ENCODE assay signal across 8 cellular contexts in genomic region chr4:87219648-87220093, GRCh38. TPM values are rescaled to one million over a fixed set of nuclear protein-coding genes. Genes with fewer than 3 reads are reported as not detected.
DNase-seq lines count a peak whose midpoint lies in the region; ATAC-seq, FAIRE-seq and TF ChIP-seq lines count a peak whose summit lies in the region.

No MANE protein-coding gene starts in this region.

- H3T11ph ChIP-seq in H9 (ENCODE audit: low read length), result no peak overlapping the region

- H3K36me3 Mint-ChIP-seq in H9 (ENCODE audit: insufficient read depth in 1 of 3, low read depth in 3 of 3), result no peaks in the 10 kb centered on the region
- no peaks in the 10 kb centered on the region for H3K36me3 Mint-ChIP-seq in activated CD4-positive, alpha-beta memory T cell treated with anti-CD3 and anti-CD28 coated beads for 36 hours
- H3K36me3 Mint-ChIP-seq in stimulated activated memory B cell treated with anti-CD40 and anti-IgM and Interleukin-4, amounts not matched to agents 10 μg/mL and 1 μg/mL and 100 μg/mL, for 72 hours, result no peaks in the 10 kb centered on the region

- H3K4me3 ChIP-seq in endothelial cell of umbilical vein (replicated peaks in 1 of 3; ENCODE audit: insufficient read depth in 1 of 3, low read depth in 1 of 3, low read length in 3 of 3) (peak overlapping the region; percentile 82 to 88 (median 86)), muscle layer of duodenum (ENCODE audit: low read depth in 1 of 2, low read length in 2 of 2) (peak overlapping the region; percentile 93 to 98)

- peak overlapping the region; percentile 78 for H3K18ac ChIP-seq in H9 (ENCODE audit: insufficient read length, low read depth, low read length)

- H2BK12ac ChIP-seq in H9 (ENCODE audit: insufficient read length, low read depth, low read length), result no peak overlapping the region

- no peak overlapping the region for H2BK5ac ChIP-seq in H9 (ENCODE audit: insufficient read length, low read length)

- H3K9ac ChIP-seq in H9 (ENCODE audit: extremely low read depth, insufficient read length, low read length) (peak overlapping the region; percentile 85), endothelial cell of umbilical vein (replicated peaks; ENCODE audit: extremely low read depth, insufficient read depth, low read length) (peak overlapping the region; percentile 79)

- in situ Hi-C loops in GM13976 (cut with MboI; ENCODE audit: low sequenced_read_pairs, unreplicated experiment), result no loop called here

- no peak overlapping the region for H3K23ac ChIP-seq in H9 (ENCODE audit: insufficient read length, low read depth, low read length)

- no peaks in the 10 kb centered on the region for H4K20me1 ChIP-seq in H9 (ENCODE audit: control insufficient read depth, insufficient read depth, insufficient read length)
- peaks cover 2% of the 10 kb centered on the region for H4K20me1 ChIP-seq in endothelial cell of umbilical vein (replicated peaks; ENCODE audit: control insufficient read depth, extremely low read depth, insufficient read depth, low read length)

- no CpG with 5 or more reads among the region's 40 CpGs for WGBS in H9 (ENCODE audit: extremely low coverage, insufficient read length, low lambda C conversion rate)

- peak; percentile 16 for TF ChIP-seq CTCF in GM13976 (IDR thresholded peaks at IDR 0.05; ENCODE audit: borderline replicate concordance, control extremely low read depth, extremely low read depth, insufficient read depth, missing control alignments)
- peak; percentile 58 for TF ChIP-seq CTCF in H9 (conservative IDR thresholded peaks at IDR 0.05)
- TF ChIP-seq CTCF in endothelial cell of umbilical vein (IDR thresholded peaks at IDR 0.05; ENCODE audit: extremely low read depth in 1 of 2, insufficient read depth in 1 of 2, low read depth in 1 of 2, low read length in 2 of 2), result peak; percentile 19 to 25

- ATAC-seq in stimulated activated memory B cell treated with anti-CD40 and anti-IgM and Interleukin-4, amounts not matched to agents 10 μg/mL and 1 μg/mL and 100 μg/mL, for 72 hours, result peak; percentile 63

- H3K27ac ChIP-seq in H9 (ENCODE audit: insufficient read length, low read depth, low read length), result no peak overlapping the region
- peak overlapping the region; percentile 50 for H3K27ac ChIP-seq in endothelial cell of umbilical vein (ENCODE audit: insufficient read depth, low read depth, low read length)
- H3K27ac ChIP-seq in muscle layer of duodenum (ENCODE audit: low read length), result peak overlapping the region; percentile 92

- CTCF ChIA-PET in activated CD4-positive, alpha-beta memory T cell treated with anti-CD3 and anti-CD28 coated beads for 36 hours (lab: Charles Lee), result interaction anchor here (0.7 to 2.5 kb wide), 8 partner anchors 14 to 316 kb away, joined by 3 to 15 read pairs (median 3); partner anchors contain the start of gene AFF1
- CTCF ChIA-PET in endothelial cell of umbilical vein (lab: Charles Lee), result interaction anchor here (0.8 to 4.1 kb wide), 12 partner anchors 10 to 297 kb away, joined by 3 to 23 read pairs (median 4); partner anchors contain the start of gene AFF1

- H3K27me3 Mint-ChIP-seq in H9 (ENCODE audit: low read depth), result peaks cover 2% of the 10 kb centered on the region; the same call in 1 of the 2 replicates
- no peaks in the 10 kb centered on the region for H3K27me3 Mint-ChIP-seq in activated CD4-positive, alpha-beta memory T cell treated with anti-CD3 and anti-CD28 coated beads for 36 hours
- no peaks in the 10 kb centered on the region for H3K27me3 Mint-ChIP-seq in stimulated activated memory B cell treated with anti-CD40 and anti-IgM and Interleukin-4, amounts not matched to agents 10 μg/mL and 1 μg/mL and 100 μg/mL, for 72 hours

- no peak overlapping the region for H3K56ac ChIP-seq in H9 (ENCODE audit: insufficient read length, low read depth, low read length)

- H2BK120ac ChIP-seq in H9 (ENCODE audit: low read depth, low read length, poor library complexity, severe bottlenecking), result no peak overlapping the region

- H4K8ac ChIP-seq in H9 (replicated peaks; ENCODE audit: insufficient read length, low read depth, low read length), result no peak overlapping the region

- no peak overlapping the region for H4K5ac ChIP-seq in H9 (ENCODE audit: insufficient read length, low read depth, low read length)

- FAIRE-seq in endothelial cell of umbilical vein (lab: Jason Lieb, UNC), result peak; percentile 52

- TF ChIP-seq POLR2A in endothelial cell of umbilical vein (IDR thresholded peaks at IDR 0.05; ENCODE audit: low read depth, low read length), result no peak

- no peaks in the 10 kb centered on the region for H3K79me1 ChIP-seq in H9 (ENCODE audit: insufficient read depth, low read depth, low read length, poor library complexity, severe bottlenecking)

- intact Hi-C loops in activated CD4-positive, alpha-beta memory T cell treated with anti-CD3 and anti-CD28 coated beads for 36 hours (cut with micrococcal nuclease), result loop anchor here (1.0 to 10.0 kb wide), 5 partner anchors 16 to 785 kb away; partner anchors contain the start of genes AFF1 and PKD2
- intact Hi-C loops in endothelial cell of umbilical vein (cut with micrococcal nuclease), result loop anchor here (1.0 kb wide), 2 partner anchors 17 to 68 kb away; no protein-coding TSS in a partner anchor

- H3K36me3 ChIP-seq in endothelial cell of umbilical vein (ENCODE audit: control insufficient read depth in 2 of 2, extremely low read depth in 1 of 2, insufficient read depth in 2 of 2, low read length in 2 of 2), result no peaks in the 10 kb centered on the region
- H3K36me3 ChIP-seq in muscle layer of duodenum (ENCODE audit: control insufficient read depth in 1 of 2, insufficient read depth in 2 of 2, low read length in 2 of 2), result no peaks in the 10 kb centered on the region

- H2AFZ ChIP-seq in H9 (ENCODE audit: low read length), result no peak overlapping the region
- peak overlapping the region; percentile 90 for H2AFZ ChIP-seq in endothelial cell of umbilical vein (ENCODE audit: low read depth, low read length)

- H2BK15ac ChIP-seq in H9 (ENCODE audit: low read depth, low read length), result no peak overlapping the region

- POLR2A ChIA-PET in activated CD4-positive, alpha-beta memory T cell treated with anti-CD3 and anti-CD28 coated beads for 36 hours (lab: Charles Lee), result interaction anchor here (0.6 to 1.0 kb wide), 3 partner anchors 20 to 327 kb away, joined by 3 to 5 read pairs (median 5); no protein-coding TSS in a partner anchor
- POLR2A ChIA-PET in endothelial cell of umbilical vein (lab: Charles Lee), result no interaction called here

- dilution Hi-C loops in endothelial cell of umbilical vein (cut with MboI; ENCODE audit: extremely low pct_ligation_motif_present, low sequenced_read_pairs), result no loop called here

- DNase-seq in GM13976 (ENCODE audit: low spot score) (peak; percentile 64), H9 (peak; percentile 38), M059J (ENCODE audit: low read depth) (peak; percentile 25), endothelial cell of umbilical vein (ENCODE audit: low read depth, low spot score) (no peak), foreskin melanocyte (no peak)
- DNase-seq in activated CD4-positive, alpha-beta memory T cell treated with anti-CD3 and anti-CD28 coated beads for 36 hours, result peak; percentile 65

- peaks cover 9 to 10% of the 10 kb centered on the region in 2 experiments for H3K4me1 Mint-ChIP-seq in H9
- peaks cover 10% of the 10 kb centered on the region for H3K4me1 Mint-ChIP-seq in activated CD4-positive, alpha-beta memory T cell treated with anti-CD3 and anti-CD28 coated beads for 36 hours (ENCODE audit: low read depth)
- peaks cover 14% of the 10 kb centered on the region for H3K4me1 Mint-ChIP-seq in stimulated activated memory B cell treated with anti-CD40 and anti-IgM and Interleukin-4, amounts not matched to agents 10 μg/mL and 1 μg/mL and 100 μg/mL, for 72 hours

- H2BK20ac ChIP-seq in H9 (ENCODE audit: low read depth, low read length, poor library complexity, severe bottlenecking), result no peak overlapping the region

- no peak overlapping the region for H3K4ac ChIP-seq in H9 (ENCODE audit: low read depth, low read length)

- H3K4me3 Mint-ChIP-seq in H9, result peak overlapping the region; percentile 90 to 95
- peak overlapping the region; percentile 89 for H3K4me3 Mint-ChIP-seq in activated CD4-positive, alpha-beta memory T cell treated with anti-CD3 and anti-CD28 coated beads for 36 hours
- H3K4me3 Mint-ChIP-seq in stimulated activated memory B cell treated with anti-CD40 and anti-IgM and Interleukin-4, amounts not matched to agents 10 μg/mL and 1 μg/mL and 100 μg/mL, for 72 hours, result peak overlapping the region; percentile 97

- H3K23me2 ChIP-seq in H9 (ENCODE audit: insufficient read length, low read depth, low read length, poor library complexity, severe bottlenecking), result no peaks in the 10 kb centered on the region

- H3K27ac Mint-ChIP-seq in H9, result peak overlapping the region; percentile 38 to 97 (median 74); a peak in 6 of 7 replicates
- H3K27ac Mint-ChIP-seq in activated CD4-positive, alpha-beta memory T cell treated with anti-CD3 and anti-CD28 coated beads for 36 hours, result peak overlapping the region; percentile 79
- peak overlapping the region; percentile 83 for H3K27ac Mint-ChIP-seq in stimulated activated memory B cell treated with anti-CD40 and anti-IgM and Interleukin-4, amounts not matched to agents 10 μg/mL and 1 μg/mL and 100 μg/mL, for 72 hours

- H3K9me1 ChIP-seq in endothelial cell of umbilical vein (replicated peaks; ENCODE audit: control insufficient read depth, extremely low read depth, insufficient read depth, low read length), result no peaks in the 10 kb centered on the region

- H3K9me3 ChIP-seq in H9 (ENCODE audit: control insufficient read depth, low read depth, low read length), result no peaks in the 10 kb centered on the region
- H3K9me3 ChIP-seq in endothelial cell of umbilical vein (replicated peaks; ENCODE audit: control insufficient read depth, insufficient read depth, low read length), result no peaks in the 10 kb centered on the region
- H3K9me3 ChIP-seq in muscle layer of duodenum (ENCODE audit: control insufficient read depth in 1 of 2, low read length in 2 of 2), result no peaks in the 10 kb centered on the region

- no peaks in the 10 kb centered on the region for H3K27me3 ChIP-seq in H9 (ENCODE audit: insufficient read depth, low read length)
- no peaks in the 10 kb centered on the region for H3K27me3 ChIP-seq in endothelial cell of umbilical vein (ENCODE audit: control insufficient read depth in 2 of 2, insufficient read depth in 2 of 2, low read length in 2 of 2)
- H3K27me3 ChIP-seq in muscle layer of duodenum (ENCODE audit: low read depth, low read length), result no peaks in the 10 kb centered on the region

- H3K14ac ChIP-seq in H9 (ENCODE audit: insufficient read depth, low read length), result peak overlapping the region; percentile 92; the same call in 1 of the 2 replicates

- H3K4me1 ChIP-seq in H9 (ENCODE audit: insufficient read depth, low read length), result no peaks in the 10 kb centered on the region
- peaks cover 10% of the 10 kb centered on the region for H3K4me1 ChIP-seq in endothelial cell of umbilical vein (ENCODE audit: control insufficient read depth, extremely low read depth, insufficient read depth, low read length)
- peaks cover 4 to 10% of the 10 kb centered on the region in 2 donors for H3K4me1 ChIP-seq in muscle layer of duodenum (ENCODE audit: control insufficient read depth in 1 of 2, insufficient read depth in 2 of 2, low read length in 2 of 2)

- H3K9me3 Mint-ChIP-seq in H9, result no peaks in the 10 kb centered on the region; a peak in 1 of 5 replicates
- no peaks in the 10 kb centered on the region for H3K9me3 Mint-ChIP-seq in activated CD4-positive, alpha-beta memory T cell treated with anti-CD3 and anti-CD28 coated beads for 36 hours
- no peaks in the 10 kb centered on the region for H3K9me3 Mint-ChIP-seq in stimulated activated memory B cell treated with anti-CD40 and anti-IgM and Interleukin-4, amounts not matched to agents 10 μg/mL and 1 μg/mL and 100 μg/mL, for 72 hours

- no peak overlapping the region for H4K91ac ChIP-seq in H9 (ENCODE audit: insufficient read length, low read depth, low read length)

- no peaks in the 10 kb centered on the region for H3K79me2 ChIP-seq in H9 (ENCODE audit: insufficient read depth, low read length)
- peaks cover 12% of the 10 kb centered on the region for H3K79me2 ChIP-seq in endothelial cell of umbilical vein (ENCODE audit: control insufficient read depth, insufficient read depth, low read length)

- no peak overlapping the region for H2AK5ac ChIP-seq in H9 (ENCODE audit: insufficient read length, low read length)

- H3K4me2 ChIP-seq in H9 (ENCODE audit: insufficient read depth, insufficient read length, low read length) (peak overlapping the region; percentile 84), endothelial cell of umbilical vein (ENCODE audit: insufficient read depth, low read length) (peak overlapping the region; percentile 95)

- BruUV-seq in endothelial cell of umbilical vein (replicated peaks; lab: Mats Ljungman, UMichigan), result no TSS peak

RNA-seq across cellular contexts. Expression of gene KLHL8, which starts 0.7 kb away (rescaled TPM):
- total RNA-seq in H9 (2021), result 6.8 and 7.5 TPM in 2 replicates
- 4.6 and 6.5 TPM in 2 replicates for total RNA-seq in M059J (2014; rRNA removed; shearing (Covaris generic))
- total RNA-seq in activated CD4-positive, alpha-beta memory T cell treated with anti-CD3 and anti-CD28 coated beads for 36 hours, result 10 to 100 TPM; 10.2 to 11.0 TPM
- total RNA-seq in endothelial cell of umbilical vein, result 9.0 and 9.6 TPM in 2 replicates
- 1.3 and 1.7 TPM in 2 replicates for polyA plus RNA-seq in endothelial cell of umbilical vein
- 2.3 and 2.6 TPM in 2 replicates for polyA plus RNA-seq in endothelial cell of umbilical vein (2011; cell fraction: cytosol; rRNA removed)
- polyA plus RNA-seq in endothelial cell of umbilical vein (2011; cell fraction: nucleus; rRNA removed), result 2.0 and 3.0 TPM in 2 replicates
- 5.9 and 9.7 TPM in 2 replicates for polyA plus RNA-seq in endothelial cell of umbilical vein (2012)
- polyA minus RNA-seq in endothelial cell of umbilical vein, result 11.1 and 14.6 TPM in 2 replicates
- polyA minus RNA-seq in endothelial cell of umbilical vein (2011; cell fraction: cytosol; rRNA and poly(A)+ RNA removed), result 6.1 TPM
- 7.1 and 7.4 TPM in 2 replicates for polyA minus RNA-seq in endothelial cell of umbilical vein (2011; cell fraction: nucleus; rRNA and poly(A)+ RNA removed)

Comparison
In these comparisons a context has a peak if more than half of its experiments do, and no peak if none do; other contexts are left out.
1. DNase-seq: peak in GM13976 (single experiment), H9 (single experiment), M059J (single experiment) and activated CD4-positive, alpha-beta memory T cell treated with anti-CD3 and anti-CD28 coated beads for 36 hours (single experiment); none in endothelial cell of umbilical vein (single experiment) and foreskin melanocyte (single experiment).
2. Peak in every context shown above with its lines, with median percentiles within 50 percentile points of each other: CTCF ChIP-seq, H3K27ac Mint-ChIP-seq and H3K4me3 Mint-ChIP-seq.